29 cellular contexts compared by ENCODE assay signal in genomic region chr12:9792185-9792900, GRCh38. TPM values are rescaled to one million over a fixed set of nuclear protein-coding genes. Genes with fewer than 3 reads are reported as not detected.
DNase-seq lines count a peak whose midpoint lies in the region; ATAC-seq, FAIRE-seq and TF ChIP-seq lines count a peak whose summit lies in the region.
"Had no signal": no experiment of that assay in that cellular context is flagged by ENCODE, and none has a peak within 500 bp of the region (broad histone marks: within the 10 kb centered on the region; RNA-seq: fewer than 3 reads in every experiment).

No MANE protein-coding gene starts in this region.

- H3K27me3 Mint-ChIP-seq in activated T-cell treated with anti-CD3 and anti-CD28 coated beads, Interleukin-2, amount 50 U/mL, for 72 hours (ENCODE audit: low read depth), result no peaks in the 10 kb centered on the region
- H3K27me3 Mint-ChIP-seq in activated T-cell treated with anti-CD3 and anti-CD28 coated beads, Interleukin-2, amount 50 U/mL, for 4 hours (ENCODE audit: low read depth), result no peaks in the 10 kb centered on the region
- H3K27me3 Mint-ChIP-seq in activated T-helper 1 cell treated with anti-CD3 and anti-CD28 coated beads, Interleukin-12 subunit alpha, Interleukin-12 subunit beta, Interleukin-2, Interleukin-4 antibody, amounts not matched to agents 30 ng/mL and 10 ng/mL and 1 ng/mL, durations not matched to agents 14 hours and 24 hours and 36 hours (ENCODE audit: insufficient read depth), result no peaks in the 10 kb centered on the region

- peak overlapping the region; percentile 99 for H3K27ac Mint-ChIP-seq in activated T-cell treated with anti-CD3 and anti-CD28 coated beads, Interleukin-2, amount 50 U/mL, for 72 hours
- H3K27ac Mint-ChIP-seq in activated T-helper 1 cell treated with anti-CD3 and anti-CD28 coated beads, Interleukin-12 subunit alpha, Interleukin-12 subunit beta, Interleukin-2, Interleukin-4 antibody, amounts not matched to agents 30 ng/mL and 10 ng/mL and 1 ng/mL, durations not matched to agents 14 hours and 24 hours and 36 hours, result peak overlapping the region; percentile 86

- intact Hi-C loops in activated T-helper 1 cell treated with anti-CD3 and anti-CD28 coated beads, Interleukin-12 subunit alpha, Interleukin-12 subunit beta, Interleukin-2, Interleukin-4 antibody, amounts not matched to agents 30 ng/mL and 10 ng/mL and 1 ng/mL, durations not matched to agents 14 hours and 24 hours and 36 hours (cut with micrococcal nuclease), result loop anchor here (5.0 kb wide), 2 partner anchors 510 to 910 kb away; no protein-coding TSS in a partner anchor
- intact Hi-C loops in endothelial cell of umbilical vein (cut with micrococcal nuclease), result no loop called here
- intact Hi-C loops in upper lobe of right lung (cut with DNase I), result no loop called here

- FAIRE-seq in endothelial cell of umbilical vein (lab: Jason Lieb, UNC), result peak; percentile 55
- FAIRE-seq: pancreas had no signal

- H3K9me3 ChIP-seq in endothelial cell of umbilical vein (replicated peaks; ENCODE audit: control insufficient read depth, insufficient read depth, low read length) (no peaks in the 10 kb centered on the region), upper lobe of right lung (no peaks in the 10 kb centered on the region)
- no peaks in the 10 kb centered on the region for H3K9me3 ChIP-seq in effector memory CD4-positive, alpha-beta T cell (ENCODE audit: control insufficient read depth, low read length)
- H3K9me3 ChIP-seq: BE2C, Caco-2, lower lobe of right lung, mucosa of descending colon, pancreas, thyroid gland had no signal

- H3K9ac ChIP-seq in endothelial cell of umbilical vein (replicated peaks; ENCODE audit: extremely low read depth, insufficient read depth, low read length), result no peak overlapping the region

- no peaks in the 10 kb centered on the region for H3K27me3 ChIP-seq in endothelial cell of umbilical vein (ENCODE audit: control insufficient read depth in 2 of 2, insufficient read depth in 2 of 2, low read length in 2 of 2)
- no peaks in the 10 kb centered on the region for H3K27me3 ChIP-seq in upper lobe of right lung
- no peaks in the 10 kb centered on the region for H3K27me3 ChIP-seq in effector memory CD4-positive, alpha-beta T cell (replicated peaks; ENCODE audit: control insufficient read depth, insufficient read depth, low read length, poor library complexity, severe bottlenecking)
- H3K27me3 ChIP-seq: pancreas, spleen, thyroid gland had no signal

- H3K36me3 ChIP-seq in endothelial cell of umbilical vein (ENCODE audit: control insufficient read depth in 2 of 2, extremely low read depth in 1 of 2, insufficient read depth in 2 of 2, low read length in 2 of 2) (no peaks in the 10 kb centered on the region), upper lobe of right lung (no peaks in the 10 kb centered on the region)
- H3K36me3 ChIP-seq in effector memory CD4-positive, alpha-beta T cell (ENCODE audit: control insufficient read depth, insufficient read depth, low read length), result no peaks in the 10 kb centered on the region
- H3K36me3 ChIP-seq: BE2C, lower lobe of right lung, pancreas, spleen, thyroid gland had no signal

- dilution Hi-C loops in endothelial cell of umbilical vein (cut with MboI; ENCODE audit: extremely low pct_ligation_motif_present, low sequenced_read_pairs), result no loop called here

- no peaks in the 10 kb centered on the region for H3K79me2 ChIP-seq in endothelial cell of umbilical vein (ENCODE audit: control insufficient read depth, insufficient read depth, low read length)

- CTCF ChIA-PET in endothelial cell of umbilical vein (lab: Charles Lee), result interaction anchor here (0.7 to 1.6 kb wide), 3 partner anchors 17 to 49 kb away, joined by 3 to 17 read pairs (median 3); no protein-coding TSS in a partner anchor

- no peak overlapping the region for H3K4me3 ChIP-seq in endothelial cell of umbilical vein (replicated peaks in 1 of 3; ENCODE audit: insufficient read depth in 1 of 3, low read depth in 1 of 3, low read length in 3 of 3)
- H3K4me3 ChIP-seq in upper lobe of right lung, result no peak overlapping the region
- H3K4me3 ChIP-seq in effector memory CD4-positive, alpha-beta T cell (ENCODE audit: insufficient read depth, low read depth, low read length, poor library complexity, severe bottlenecking), result no peak overlapping the region
- H3K4me3 ChIP-seq: lower lobe of right lung, mucosa of descending colon, pancreas, SK-N-MC, spleen, thyroid gland had no signal

- no peaks in the 10 kb centered on the region for H3K9me1 ChIP-seq in endothelial cell of umbilical vein (replicated peaks; ENCODE audit: control insufficient read depth, extremely low read depth, insufficient read depth, low read length)

- H2AFZ ChIP-seq in endothelial cell of umbilical vein (ENCODE audit: low read depth, low read length), result peak overlapping the region; percentile 60

- ATAC-seq in activated T-cell treated with anti-CD3 and anti-CD28 coated beads, Interleukin-2, amount 50 U/mL, for 72 hours (replicated peaks in 1 of 2), result no peak
- no peak for ATAC-seq in activated T-cell treated with anti-CD3 and anti-CD28 coated beads, Interleukin-2, amount 50 U/mL, for 4 hours
- ATAC-seq in upper lobe of right lung (no peak), HG03565 (IDR thresholded peaks at IDR 0.05; ENCODE audit: unreplicated experiment) (no peak)
- ATAC-seq: lower lobe of right lung, mucosa of descending colon, pancreas, T-helper 17 cell had no signal

- peaks cover 2 to 7% of the 10 kb centered on the region in 2 donors for H3K9me3 Mint-ChIP-seq in activated T-cell treated with anti-CD3 and anti-CD28 coated beads, Interleukin-2, amount 50 U/mL, for 72 hours
- peaks cover 4% of the 10 kb centered on the region for H3K9me3 Mint-ChIP-seq in activated T-cell treated with anti-CD3 and anti-CD28 coated beads, Interleukin-2, amount 50 U/mL, for 4 hours
- H3K9me3 Mint-ChIP-seq in activated T-helper 1 cell treated with anti-CD3 and anti-CD28 coated beads, Interleukin-12 subunit alpha, Interleukin-12 subunit beta, Interleukin-2, Interleukin-4 antibody, amounts not matched to agents 30 ng/mL and 10 ng/mL and 1 ng/mL, durations not matched to agents 14 hours and 24 hours and 36 hours, result peaks cover 11% of the 10 kb centered on the region

- TF ChIP-seq CTCF in endothelial cell of umbilical vein (IDR thresholded peaks at IDR 0.05; ENCODE audit: extremely low read depth in 1 of 2, insufficient read depth in 1 of 2, low read depth in 1 of 2, low read length in 2 of 2) (no peak), upper lobe of right lung (IDR thresholded peaks at IDR 0.05) (no peak)

- peak overlapping the region; percentile 72 to 88 for H3K4me3 Mint-ChIP-seq in activated T-cell treated with anti-CD3 and anti-CD28 coated beads, Interleukin-2, amount 50 U/mL, for 72 hours
- no peak overlapping the region for H3K4me3 Mint-ChIP-seq in activated T-cell treated with anti-CD3 and anti-CD28 coated beads, Interleukin-2, amount 50 U/mL, for 4 hours
- H3K4me3 Mint-ChIP-seq in activated T-helper 1 cell treated with anti-CD3 and anti-CD28 coated beads, Interleukin-12 subunit alpha, Interleukin-12 subunit beta, Interleukin-2, Interleukin-4 antibody, amounts not matched to agents 30 ng/mL and 10 ng/mL and 1 ng/mL, durations not matched to agents 14 hours and 24 hours and 36 hours, result peak overlapping the region; percentile 8
- H3K4me3 Mint-ChIP-seq: T-helper 17 cell had no signal

- TF ChIP-seq POLR2A in endothelial cell of umbilical vein (IDR thresholded peaks at IDR 0.05; ENCODE audit: low read depth, low read length), result no peak

- H3K4me1 ChIP-seq in endothelial cell of umbilical vein (ENCODE audit: control insufficient read depth, extremely low read depth, insufficient read depth, low read length) (peaks cover 37% of the 10 kb centered on the region), upper lobe of right lung (peaks cover 2% of the 10 kb centered on the region)
- H3K4me1 ChIP-seq in effector memory CD4-positive, alpha-beta T cell (ENCODE audit: control insufficient read depth, insufficient read depth, low read length, poor library complexity, severe bottlenecking), result peaks cover 34% of the 10 kb centered on the region
- H3K4me1 ChIP-seq: BE2C, Caco-2, lower lobe of right lung, pancreas, thyroid gland had no signal

- H3K4me1 Mint-ChIP-seq in activated T-cell treated with anti-CD3 and anti-CD28 coated beads, Interleukin-2, amount 50 U/mL, for 72 hours (ENCODE audit: low read depth), result peaks cover 75% of the 10 kb centered on the region
- H3K4me1 Mint-ChIP-seq in activated T-cell treated with anti-CD3 and anti-CD28 coated beads, Interleukin-2, amount 50 U/mL, for 4 hours (ENCODE audit: low read depth), result peaks cover 74% of the 10 kb centered on the region
- peaks cover 67% of the 10 kb centered on the region for H3K4me1 Mint-ChIP-seq in activated T-helper 1 cell treated with anti-CD3 and anti-CD28 coated beads, Interleukin-12 subunit alpha, Interleukin-12 subunit beta, Interleukin-2, Interleukin-4 antibody, amounts not matched to agents 30 ng/mL and 10 ng/mL and 1 ng/mL, durations not matched to agents 14 hours and 24 hours and 36 hours (ENCODE audit: low read depth)

- no peaks in the 10 kb centered on the region for H4K20me1 ChIP-seq in endothelial cell of umbilical vein (replicated peaks; ENCODE audit: control insufficient read depth, extremely low read depth, insufficient read depth, low read length)

- TSS peak; percentile 65 for BruUV-seq in endothelial cell of umbilical vein (replicated peaks; lab: Mats Ljungman, UMichigan)

- POLR2A ChIA-PET in endothelial cell of umbilical vein (lab: Charles Lee), result no interaction called here

- DNase-seq in activated T-cell treated with anti-CD3 and anti-CD28 coated beads, Interleukin-2, amount 50 U/mL, for 72 hours, result no peak
- no peak for DNase-seq in activated T-cell treated with anti-CD3 and anti-CD28 coated beads, Interleukin-2, amount 50 U/mL, for 4 hours
- DNase-seq in HCEC 1CT (peak; percentile 7), endothelial cell of umbilical vein (ENCODE audit: low read depth, low spot score) (no peak), upper lobe of right lung (no peak)
- DNase-seq in activated T-helper 1 cell treated with anti-CD3 and anti-CD28 coated beads, Interleukin-12 subunit alpha, Interleukin-12 subunit beta, Interleukin-2, Interleukin-4 antibody, amounts not matched to agents 30 ng/mL and 10 ng/mL and 1 ng/mL, durations not matched to agents 14 hours and 24 hours and 36 hours (ENCODE audit: low spot score), result no peak
- DNase-seq in effector memory CD4-positive, alpha-beta T cell, result no peak
- DNase-seq: activated CD4-positive, alpha-beta T cell treated with anti-CD3 and anti-CD28 coated beads for 1 hour; activated gamma-delta T cell treated with Interleukin-2 at 50 U/mL for 16 hours; BE2C; Caco-2; lower lobe of right lung; mucosa of descending colon; NCI-H1092 treated with DMSO at 0.1 percent for 48 hours; NCI-H187 treated with DMSO at 0.1 percent for 48 hours; NCI-H524 treated with DMSO at 0.1 percent for 48 hours; pancreas; spleen; stimulated activated CD4-positive, alpha-beta T cell treated with anti-CD3 and anti-CD28 coated beads, Interleukin-2, amount 100 ng/mL, for 48 hours; stimulated activated naive CD4-positive, alpha-beta T cell treated with Interleukin-2 at 50 U/mL for 16 hours; T-helper 17 cell; thyroid gland had no signal

- H3K36me3 Mint-ChIP-seq in activated T-cell treated with anti-CD3 and anti-CD28 coated beads, Interleukin-2, amount 50 U/mL, for 72 hours (ENCODE audit: insufficient read depth in 2 of 2), result peaks cover 3 to 6% of the 10 kb centered on the region in 2 donors
- H3K36me3 Mint-ChIP-seq in activated T-cell treated with anti-CD3 and anti-CD28 coated beads, Interleukin-2, amount 50 U/mL, for 4 hours (ENCODE audit: insufficient read depth), result no peaks in the 10 kb centered on the region
- H3K36me3 Mint-ChIP-seq in activated T-helper 1 cell treated with anti-CD3 and anti-CD28 coated beads, Interleukin-12 subunit alpha, Interleukin-12 subunit beta, Interleukin-2, Interleukin-4 antibody, amounts not matched to agents 30 ng/mL and 10 ng/mL and 1 ng/mL, durations not matched to agents 14 hours and 24 hours and 36 hours (ENCODE audit: low read depth), result peaks cover 4% of the 10 kb centered on the region

- H3K4me2 ChIP-seq in endothelial cell of umbilical vein (ENCODE audit: insufficient read depth, low read length), result peak overlapping the region; percentile 82

- H3K27ac ChIP-seq in endothelial cell of umbilical vein (ENCODE audit: insufficient read depth, low read depth, low read length), result peak overlapping the region; percentile 36
- no peak overlapping the region for H3K27ac ChIP-seq in upper lobe of right lung
- H3K27ac ChIP-seq in effector memory CD4-positive, alpha-beta T cell (ENCODE audit: insufficient read depth, low read length, poor library complexity, severe bottlenecking), result no peak overlapping the region
- H3K27ac ChIP-seq: lower lobe of right lung, pancreas, SK-N-MC, spleen, thyroid gland had no signal

RNA-seq across cellular contexts. Expression of gene CD69, which starts 31.6 kb away (rescaled TPM):
- total RNA-seq in activated T-cell treated with anti-CD3 and anti-CD28 coated beads, Interleukin-2, amount 50 U/mL, for 72 hours, result 100 to 1,000 TPM; 126 to 158 TPM
- 100 to 1,000 TPM; 253 to 322 (median 318) TPM for total RNA-seq in activated T-cell treated with anti-CD3 and anti-CD28 coated beads, Interleukin-2, amount 50 U/mL, for 4 hours
- total RNA-seq in activated T-helper 1 cell treated with anti-CD3 and anti-CD28 coated beads, Interleukin-12 subunit alpha, Interleukin-12 subunit beta, Interleukin-2, Interleukin-4 antibody, amounts not matched to agents 30 ng/mL and 10 ng/mL and 1 ng/mL, durations not matched to agents 14 hours and 24 hours and 36 hours, result 90.5 and 93.2 TPM in 2 replicates
- total RNA-seq in endothelial cell of umbilical vein, result 0.49 and 1.2 TPM in 2 replicates
- 2.9 and 4.4 TPM in 2 replicates for polyA plus RNA-seq in endothelial cell of umbilical vein
- polyA plus RNA-seq in endothelial cell of umbilical vein (2011; cell fraction: cytosol; rRNA removed), result 3.6 and 4.4 TPM in 2 replicates
- 17.7 and 22.0 TPM in 2 replicates for polyA plus RNA-seq in endothelial cell of umbilical vein (2011; cell fraction: nucleus; rRNA removed)
- polyA plus RNA-seq in endothelial cell of umbilical vein (2012), result 20.6 and 39.3 TPM in 2 replicates
- 6.4 and 7.9 TPM in 2 replicates for polyA minus RNA-seq in endothelial cell of umbilical vein
- not detected for polyA minus RNA-seq in endothelial cell of umbilical vein (2011; cell fraction: cytosol; rRNA and poly(A)+ RNA removed)
- 11.8 and 17.0 TPM in 2 replicates for polyA minus RNA-seq in endothelial cell of umbilical vein (2011; cell fraction: nucleus; rRNA and poly(A)+ RNA removed)
- 14.5 TPM for total RNA-seq in upper lobe of right lung
- total RNA-seq: Caco-2, LHCN-M2, RPMI7951 had no signal

RNA-seq across cellular contexts. Expression of gene KLRF1, which starts 34.9 kb away (rescaled TPM):
- total RNA-seq in activated T-cell treated with anti-CD3 and anti-CD28 coated beads, Interleukin-2, amount 50 U/mL, for 72 hours, result under 1 TPM; 0.29 to 0.72 TPM
- total RNA-seq in activated T-cell treated with anti-CD3 and anti-CD28 coated beads, Interleukin-2, amount 50 U/mL, for 4 hours, result not detected
- not detected in 2 replicates for total RNA-seq in activated T-helper 1 cell treated with anti-CD3 and anti-CD28 coated beads, Interleukin-12 subunit alpha, Interleukin-12 subunit beta, Interleukin-2, Interleukin-4 antibody, amounts not matched to agents 30 ng/mL and 10 ng/mL and 1 ng/mL, durations not matched to agents 14 hours and 24 hours and 36 hours
- total RNA-seq in endothelial cell of umbilical vein (not detected in 2 replicates), upper lobe of right lung (2.7 TPM)
- polyA plus RNA-seq in endothelial cell of umbilical vein, result not detected in 2 replicates
- not detected in 2 replicates for polyA plus RNA-seq in endothelial cell of umbilical vein (2011; cell fraction: cytosol; rRNA removed)
- not detected in 2 replicates for polyA plus RNA-seq in endothelial cell of umbilical vein (2011; cell fraction: nucleus; rRNA removed)
- polyA plus RNA-seq in endothelial cell of umbilical vein (2012), result not detected in 2 replicates
- not detected in 2 replicates for polyA minus RNA-seq in endothelial cell of umbilical vein
- polyA minus RNA-seq in endothelial cell of umbilical vein (2011; cell fraction: cytosol; rRNA and poly(A)+ RNA removed), result not detected
- not detected in 2 replicates for polyA minus RNA-seq in endothelial cell of umbilical vein (2011; cell fraction: nucleus; rRNA and poly(A)+ RNA removed)
- total RNA-seq: Caco-2, dermis microvascular lymphatic vessel endothelial cell, LHCN-M2, RPMI7951 had no signal
- polyA plus RNA-seq: neural cell had no signal

RNA-seq across cellular contexts. Expression of gene CLECL1, which starts 59.4 kb away (rescaled TPM):
- 10 to 100 TPM; 11.5 to 13.8 TPM for total RNA-seq in activated T-cell treated with anti-CD3 and anti-CD28 coated beads, Interleukin-2, amount 50 U/mL, for 72 hours
- total RNA-seq in activated T-cell treated with anti-CD3 and anti-CD28 coated beads, Interleukin-2, amount 50 U/mL, for 4 hours, result 10 to 100 TPM in 2 of 3 donors, 1 to 10 TPM in 1; 9.8 to 14.8 (median 12.1) TPM
- total RNA-seq in activated T-helper 1 cell treated with anti-CD3 and anti-CD28 coated beads, Interleukin-12 subunit alpha, Interleukin-12 subunit beta, Interleukin-2, Interleukin-4 antibody, amounts not matched to agents 30 ng/mL and 10 ng/mL and 1 ng/mL, durations not matched to agents 14 hours and 24 hours and 36 hours, result 7.6 and 9.1 TPM in 2 replicates
- total RNA-seq in endothelial cell of umbilical vein (not detected in 2 replicates), upper lobe of right lung (3.4 TPM)
- not detected in 2 replicates for polyA plus RNA-seq in endothelial cell of umbilical vein
- not detected in 2 replicates for polyA plus RNA-seq in endothelial cell of umbilical vein (2011; cell fraction: cytosol; rRNA removed)
- polyA plus RNA-seq in endothelial cell of umbilical vein (2011; cell fraction: nucleus; rRNA removed), result not detected in 2 replicates
- not detected in 2 replicates for polyA plus RNA-seq in endothelial cell of umbilical vein (2012)
- polyA minus RNA-seq in endothelial cell of umbilical vein, result not detected in 2 replicates
- not detected for polyA minus RNA-seq in endothelial cell of umbilical vein (2011; cell fraction: cytosol; rRNA and poly(A)+ RNA removed)
- not detected in 2 replicates for polyA minus RNA-seq in endothelial cell of umbilical vein (2011; cell fraction: nucleus; rRNA and poly(A)+ RNA removed)
- total RNA-seq: Caco-2, dermis microvascular lymphatic vessel endothelial cell, kidney epithelial cell, LHCN-M2, RPMI7951, thyroid gland had no signal
- polyA plus RNA-seq: neural cell, pancreas had no signal
